ENCODE assay signal across 30 cellular contexts in genomic region chr13:100809856-100810255, GRCh38.
"Had no signal": no experiment of that assay in that cellular context is flagged by ENCODE, and none has a peak within 500 bp of the region (broad histone marks: within the 10 kb centered on the region; RNA-seq: fewer than 3 reads in every experiment).

No MANE protein-coding gene starts in this region.

- H3K4me1 ChIP-seq: body of pancreas, left lung, right lobe of liver, stomach, suprapubic skin, tibial nerve had no signal

- H2AFZ ChIP-seq: hepatocyte had no signal

- H3K27me3 ChIP-seq: body of pancreas, hepatocyte, left lung, right lobe of liver, stomach, tibial nerve had no signal

- H3K36me3 ChIP-seq: left lung, right lobe of liver, stomach, suprapubic skin, tibial nerve had no signal

- H3K27ac Mint-ChIP-seq: activated CD8-positive, alpha-beta T cell treated with anti-CD3 and anti-CD28 coated beads, Interleukin-2, amount 10 ng/mL, durations not matched to agents 7 days and 5 days; activated naive CD4-positive, alpha-beta T cell treated with anti-CD3 and anti-CD28 coated beads, Interleukin-2, amount 50 U/mL, for 24 hours; activated T-helper 1 cell treated with anti-CD3 and anti-CD28 coated beads, Interleukin-12 subunit alpha, Interleukin-12 subunit beta, Interleukin-2, Interleukin-4 antibody, amounts not matched to agents 30 ng/mL and 10 ng/mL and 1 ng/mL, durations not matched to agents 14 hours and 24 hours and 36 hours; immature natural killer cell; naive thymus-derived CD4-positive, alpha-beta T cell; stimulated activated memory B cell treated with anti-CD40 and anti-IgM and Interleukin-4, amounts not matched to agents 10 μg/mL and 1 μg/mL and 100 μg/mL, for 72 hours had no signal

- H3K4me1 Mint-ChIP-seq: activated naive CD4-positive, alpha-beta T cell treated with anti-CD3 and anti-CD28 coated beads, Interleukin-2, amount 50 U/mL, for 24 hours; immature natural killer cell; naive thymus-derived CD4-positive, alpha-beta T cell; stimulated activated memory B cell treated with anti-CD40 and anti-IgM and Interleukin-4, amounts not matched to agents 10 μg/mL and 1 μg/mL and 100 μg/mL, for 72 hours had no signal

- DNase-seq: activated CD4-positive, alpha-beta T cell treated with anti-CD3 and anti-CD28 coated beads for 1 hour; activated CD4-positive, alpha-beta T cell treated with anti-CD3 and anti-CD28 coated beads, Interleukin-2, amount 50 U/mL, for 1 hour; activated CD8-positive, alpha-beta T cell treated with anti-CD3 and anti-CD28 coated beads, Interleukin-2, amount 10 ng/mL, durations not matched to agents 7 days and 5 days; activated gamma-delta T cell; anterior cingulate cortex; body of pancreas; central memory CD4-positive, alpha-beta T cell; dermis blood vessel endothelial cell; effector memory CD4-positive, alpha-beta T cell; foreskin melanocyte; glutamatergic neuron; immature natural killer cell; kidney glomerular epithelial cell; left lung; naive thymus-derived CD4-positive, alpha-beta T cell; occipital lobe; right lobe of liver; stimulated activated CD4-positive, alpha-beta T cell treated with anti-CD3 and anti-CD28 coated beads, Interleukin-2, amount 100 ng/mL, for 24 hours; stomach had no signal

- H3K4me3 ChIP-seq: body of pancreas, hepatocyte, left lung, lung, right lobe of liver, skin epidermis, stomach, suprapubic skin, tibial nerve had no signal

- H3K9me3 ChIP-seq: body of pancreas, left lung, right lobe of liver, stomach, suprapubic skin, tibial nerve had no signal

- ATAC-seq: activated CD8-positive, alpha-beta T cell treated with anti-CD3 and anti-CD28 coated beads, Interleukin-2, amount 10 ng/mL, durations not matched to agents 7 days and 5 days; body of pancreas; esophagus mucosa; left lung; naive thymus-derived CD4-positive, alpha-beta T cell; right lobe of liver; stimulated activated memory B cell treated with anti-CD40 and anti-IgM and Interleukin-4, amounts not matched to agents 10 μg/mL and 1 μg/mL and 100 μg/mL, for 72 hours had no signal

- FAIRE-seq: endothelial cell of umbilical vein had no signal

- H3K36me3 Mint-ChIP-seq: activated naive CD4-positive, alpha-beta T cell treated with anti-CD3 and anti-CD28 coated beads, Interleukin-2, amount 50 U/mL, for 24 hours; immature natural killer cell; naive thymus-derived CD4-positive, alpha-beta T cell; stimulated activated memory B cell treated with anti-CD40 and anti-IgM and Interleukin-4, amounts not matched to agents 10 μg/mL and 1 μg/mL and 100 μg/mL, for 72 hours had no signal

- H3K9me3 Mint-ChIP-seq: activated naive CD4-positive, alpha-beta T cell treated with anti-CD3 and anti-CD28 coated beads, Interleukin-2, amount 50 U/mL, for 24 hours; activated T-helper 1 cell treated with anti-CD3 and anti-CD28 coated beads, Interleukin-12 subunit alpha, Interleukin-12 subunit beta, Interleukin-2, Interleukin-4 antibody, amounts not matched to agents 30 ng/mL and 10 ng/mL and 1 ng/mL, durations not matched to agents 14 hours and 24 hours and 36 hours; neural crest cell; stimulated activated memory B cell treated with anti-CD40 and anti-IgM and Interleukin-4, amounts not matched to agents 10 μg/mL and 1 μg/mL and 100 μg/mL, for 72 hours had no signal

- H3K4me2 ChIP-seq: hepatocyte had no signal

- H3K4me3 Mint-ChIP-seq: activated CD8-positive, alpha-beta T cell treated with anti-CD3 and anti-CD28 coated beads, Interleukin-2, amount 10 ng/mL, durations not matched to agents 7 days and 5 days; activated naive CD4-positive, alpha-beta T cell treated with anti-CD3 and anti-CD28 coated beads, Interleukin-2, amount 50 U/mL, for 24 hours; activated T-helper 1 cell treated with anti-CD3 and anti-CD28 coated beads, Interleukin-12 subunit alpha, Interleukin-12 subunit beta, Interleukin-2, Interleukin-4 antibody, amounts not matched to agents 30 ng/mL and 10 ng/mL and 1 ng/mL, durations not matched to agents 14 hours and 24 hours and 36 hours; immature natural killer cell; naive thymus-derived CD4-positive, alpha-beta T cell; stimulated activated memory B cell treated with anti-CD40 and anti-IgM and Interleukin-4, amounts not matched to agents 10 μg/mL and 1 μg/mL and 100 μg/mL, for 72 hours had no signal

- H3K79me2 ChIP-seq: hepatocyte had no signal

- H3K27ac ChIP-seq: body of pancreas, hepatocyte, left lung, right lobe of liver, skin epidermis, stomach, suprapubic skin had no signal
